Comparison of ENCODE assay signal across 15 cellular contexts in the genomic region with DNA sequence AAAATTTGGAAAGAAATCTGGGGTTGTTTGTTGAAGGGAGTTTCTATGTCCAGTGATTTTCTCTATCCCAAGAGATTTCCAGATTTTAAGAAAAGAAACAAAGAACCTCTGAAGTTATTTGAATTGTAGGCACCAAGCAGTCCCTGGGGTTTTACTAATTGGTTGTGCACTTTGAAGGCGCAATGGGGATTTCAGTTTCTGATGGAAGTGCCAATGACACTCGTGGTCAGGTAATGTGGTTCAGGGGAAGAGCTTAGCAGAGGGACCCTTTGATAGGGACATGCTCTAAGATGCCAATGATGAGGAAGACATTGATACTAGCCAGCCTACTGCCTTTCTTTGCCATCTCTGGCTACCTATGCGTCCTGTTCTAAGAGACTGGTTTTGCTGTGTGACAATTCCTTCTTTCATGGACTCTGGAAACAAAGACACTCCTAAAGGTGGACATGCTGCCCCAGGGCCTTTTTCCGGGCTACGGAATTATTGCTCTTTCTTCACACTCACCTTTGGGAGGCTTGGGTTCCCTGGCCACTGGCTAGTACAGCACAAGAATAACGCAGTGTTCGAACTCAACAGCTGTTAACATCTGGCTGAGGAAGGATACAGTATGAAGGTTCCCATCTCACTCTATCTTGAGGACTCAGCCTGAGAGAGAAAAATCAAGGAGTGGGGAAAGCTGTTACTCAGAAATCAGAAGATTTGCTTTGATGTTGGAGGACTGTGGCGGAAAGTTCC. TPM values are rescaled to one million over a fixed set of nuclear protein-coding genes. Genes with fewer than 3 reads are reported as not detected.
DNase-seq lines count a peak whose midpoint lies in the region; ATAC-seq and TF ChIP-seq lines count a peak whose summit lies in the region.
"Had no signal": no experiment of that assay in that cellular context is flagged by ENCODE, and none has a peak within 500 bp of the region (broad histone marks: within the 10 kb centered on the region; RNA-seq: fewer than 3 reads in every experiment).

No MANE protein-coding gene starts in this region.

- no peaks in the 10 kb centered on the region for H3K9me3 ChIP-seq in gastroesophageal sphincter
- H3K9me3 ChIP-seq in tibial artery: no peaks in the 10 kb centered on the region

- no peak for TF ChIP-seq EP300 in gastroesophageal sphincter (IDR thresholded peaks at IDR 0.05)

- 88 to 92% methylated on average over 3 to 4 of the region's 8 CpGs for WGBS in gastroesophageal sphincter (ENCODE audit: low coverage in 1 of 2), 2 donors

- H3K4me1 ChIP-seq in gastroesophageal sphincter (peaks cover 27 to 92% (median 45%) of the 10 kb centered on the region in 3 donors), tibial artery (peaks cover 6 to 95% (median 84%) of the 10 kb centered on the region in 4 donors)

- H3K27me3 ChIP-seq in gastroesophageal sphincter (no peaks in the 10 kb centered on the region), tibial artery (no peaks in the 10 kb centered on the region)

- intact Hi-C loops in tibial artery (cut with DNase I; ENCODE audit: low total_unique reads): no loop called here

- H3K27me3 Mint-ChIP-seq in activated naive CD4-positive, alpha-beta T cell treated with anti-CD3 and anti-CD28 coated beads, Interleukin-2, amount 10 ng/mL, durations not matched to agents 7 days and 5 days: peaks cover 4% of the 10 kb centered on the region

- no peak for TF ChIP-seq CTCF in VCaP (conservative IDR thresholded peaks at IDR 0.05)
- no peak for TF ChIP-seq CTCF in gastroesophageal sphincter (IDR thresholded peaks at IDR 0.05)
- TF ChIP-seq CTCF in tibial artery (IDR thresholded peaks at IDR 0.05): no peak

- H3K36me3 ChIP-seq in gastroesophageal sphincter (no peaks in the 10 kb centered on the region), tibial artery (no peaks in the 10 kb centered on the region)

- peak overlapping the region; percentile 99 for H3K27ac Mint-ChIP-seq in activated naive CD4-positive, alpha-beta T cell treated with anti-CD3 and anti-CD28 coated beads, Interleukin-2, amount 10 ng/mL, durations not matched to agents 7 days and 5 days

- DNase-seq in activated naive CD4-positive, alpha-beta T cell treated with anti-CD3 and anti-CD28 coated beads, Interleukin-2, amount 10 ng/mL, durations not matched to agents 7 days and 5 days: no peak
- no peak for DNase-seq in activated naive CD4-positive, alpha-beta T cell treated with anti-CD3 and anti-CD28 coated beads, Interleukin-2, amount 50 U/mL, for 16 hours
- DNase-seq in tibial artery: no peak
- DNase-seq in superior temporal gyrus (ENCODE audit: extremely low spot score): no peak
- no peak for DNase-seq in GM19238 (ENCODE audit: insufficient read length, low spot score)
- DNase-seq: effector CD8-positive, alpha-beta T cell; NCI-H1092 treated with DMSO at 0.1 percent for 48 hours; NCI-H526; SHP77 treated with DMSO at 0.1 percent for 48 hours; stimulated activated CD4-positive, alpha-beta T cell treated with anti-CD3 and anti-CD28 coated beads, Interleukin-4, amount 100 ng/mL, for 4 hours; trophoblast cell had no signal

- H3K4me3 ChIP-seq in gastroesophageal sphincter (no peak overlapping the region), tibial artery (no peak overlapping the region)
- H3K4me3 ChIP-seq: lung had no signal

- TF ChIP-seq POLR2A in gastroesophageal sphincter (IDR thresholded peaks at IDR 0.05): no peak

- no peak overlapping the region for H3K4me3 Mint-ChIP-seq in activated naive CD4-positive, alpha-beta T cell treated with anti-CD3 and anti-CD28 coated beads, Interleukin-2, amount 10 ng/mL, durations not matched to agents 7 days and 5 days

- no peaks in the 10 kb centered on the region for H3K9me3 Mint-ChIP-seq in activated naive CD4-positive, alpha-beta T cell treated with anti-CD3 and anti-CD28 coated beads, Interleukin-2, amount 10 ng/mL, durations not matched to agents 7 days and 5 days

- H3K4me1 Mint-ChIP-seq in activated naive CD4-positive, alpha-beta T cell treated with anti-CD3 and anti-CD28 coated beads, Interleukin-2, amount 10 ng/mL, durations not matched to agents 7 days and 5 days: peaks cover 83% of the 10 kb centered on the region

- H3K27ac ChIP-seq in VCaP (peak overlapping the region; percentile 89; the same call in 1 of the 2 replicates), gastroesophageal sphincter (peak overlapping the region; percentile 90 to 93 (median 91)), tibial artery (peak overlapping the region; percentile 94)

- CTCF ChIA-PET in activated naive CD4-positive, alpha-beta T cell treated with anti-CD3 and anti-CD28 coated beads, Interleukin-2, amount 10 ng/mL, durations not matched to agents 7 days and 5 days (lab: Charles Lee): interaction anchor here (1.0 to 7.9 kb wide), 4 partner anchors 8 to 177 kb away, joined by 3 to 83 read pairs (median 5); partner anchors contain the start of gene PHF19

- no peak for ATAC-seq in gastroesophageal sphincter
- ATAC-seq in GM18868 (IDR thresholded peaks at IDR 0.05; ENCODE audit: unreplicated experiment): no peak

- H3K36me3 Mint-ChIP-seq in activated naive CD4-positive, alpha-beta T cell treated with anti-CD3 and anti-CD28 coated beads, Interleukin-2, amount 10 ng/mL, durations not matched to agents 7 days and 5 days: peaks cover 3% of the 10 kb centered on the region

RNA-seq across cellular contexts. Expression of gene TRAF1, which starts 6.9 kb away (rescaled TPM):
- total RNA-seq in gastroesophageal sphincter: 10 to 100 TPM in 1 of 4 donors, 1 to 10 TPM in 3; 1.2 to 14.3 (median 7.1) TPM

RNA-seq across cellular contexts. Expression of gene PHF19, which starts 56.5 kb away (rescaled TPM):
- total RNA-seq in gastroesophageal sphincter: 10 to 100 TPM; 27.0 to 82.5 (median 54.3) TPM
